Comparison of ENCODE assay signal across 14 cellular contexts in genomic region chr2:106492913-106493312, GRCh38. TPM values are rescaled to one million over a fixed set of nuclear protein-coding genes. Genes with fewer than 3 reads are reported as not detected.
DNase-seq lines count a peak whose midpoint lies in the region; ATAC-seq, FAIRE-seq and TF ChIP-seq lines count a peak whose summit lies in the region.
"Not testable (repeated sequence)": the region's sequence is repeated elsewhere in the genome, so short reads cannot be mapped to it uniquely, and the experiment has no call there.
"Had no signal": no experiment of that assay in that cellular context is flagged by ENCODE, and none has a peak within 500 bp of the region (broad histone marks: within the 10 kb centered on the region; RNA-seq: fewer than 3 reads in every experiment).

No MANE protein-coding gene starts in this region.

- H3K56ac ChIP-seq in H1 (replicated peaks; ENCODE audit: insufficient read length, low read depth, low read length): not testable (repeated sequence)

- 71% methylated on average over 5 of the region's 6 CpGs; no CpG with 5 or more reads in 1 of the 2 experiments for WGBS in H1 (ENCODE audit: extremely low coverage in 1 of 2, insufficient coverage in 1 of 2, insufficient read length in 1 of 2, insufficient replicate concordance in 2 of 2, low coverage in 1 of 2, low lambda C conversion rate in 2 of 2, missing lambda C conversion rate in 1 of 2), 2 experiments
- 52 to 60% methylated on average over 6 of the region's 6 CpGs for WGBS in testis, 2 donors

- H3K79me1 ChIP-seq in H1 (ENCODE audit: low read depth, low read length): not testable (repeated sequence)

- not testable (repeated sequence) for H2BK20ac ChIP-seq in H1 (ENCODE audit: low read length)

- not testable (repeated sequence) for H3K27ac ChIP-seq in H1 (ENCODE audit: low read depth, low read length); left lung; osteoblast (ENCODE audit: low read depth, low read length); testis

- H3K4ac ChIP-seq in H1 (replicated peaks; ENCODE audit: insufficient read length, low read depth, low read length): not testable (repeated sequence)

- H2BK5ac ChIP-seq in H1 (ENCODE audit: low read depth, low read length): not testable (repeated sequence)

- H4K91ac ChIP-seq in H1 (replicated peaks; ENCODE audit: insufficient read length, low read length): not testable (repeated sequence)

- H4K5ac ChIP-seq in H1 (ENCODE audit: insufficient read length, low read depth, low read length): not testable (repeated sequence)

- not testable (repeated sequence) for H3K9me3 ChIP-seq in H1 (ENCODE audit: insufficient read depth in 2 of 2, low read depth in 1 of 2, low read length in 1 of 2); left lung; osteoblast (ENCODE audit: low read depth, low read length); testis

- H4K8ac ChIP-seq in H1 (ENCODE audit: extremely low read depth, insufficient read depth, low read length): not testable (repeated sequence)

- H2BK12ac ChIP-seq in H1 (ENCODE audit: low read depth, low read length): not testable (repeated sequence)

- not testable (repeated sequence) for H3K79me2 ChIP-seq in H1 (ENCODE audit: control insufficient read depth in 1 of 2, insufficient read depth in 2 of 2, low read length in 2 of 2); osteoblast (ENCODE audit: insufficient read depth, low read length)

- not testable (repeated sequence) for TF ChIP-seq POLR2A in H1 (IDR thresholded peaks at IDR 0.05; ENCODE audit: control extremely low read depth in 1 of 2, low read depth in 2 of 2, low read length in 2 of 2); testis (IDR thresholded peaks at IDR 0.05)

- not testable (repeated sequence) for H2AFZ ChIP-seq in H1 (ENCODE audit: low read length); osteoblast (ENCODE audit: low read length)

- not testable (repeated sequence) for FAIRE-seq in H1 (lab: Jason Lieb, UNC)

- not testable (repeated sequence) for H3K23ac ChIP-seq in H1 (ENCODE audit: insufficient read length)

- CTCF ChIA-PET in H1 (lab: Charles Lee; ENCODE audit: partially characterized antibody): not testable (repeated sequence)

- H3K36me3 ChIP-seq in H1 (ENCODE audit: control insufficient read depth in 2 of 4, insufficient read depth in 4 of 4, low read length in 3 of 4); left lung; osteoblast (ENCODE audit: insufficient read depth, low read length); testis (ENCODE audit: low read depth, missing control alignments): not testable (repeated sequence)

- H3K18ac ChIP-seq in H1 (ENCODE audit: extremely low read depth, low read length): not testable (repeated sequence)

- TF ChIP-seq RAD21 in H1 (IDR thresholded peaks at IDR 0.05 in 1 of 2, conservative IDR thresholded peaks at IDR 0.05 in 1 of 2; ENCODE audit: low read depth in 2 of 2, low read length in 2 of 2): not testable (repeated sequence)

- not testable (repeated sequence) for H2BK15ac ChIP-seq in H1 (ENCODE audit: low read length)

- intact Hi-C loops in left ventricle myocardium superior (cut with micrococcal nuclease); left lung (cut with DNase I); testis (cut with DNase I; ENCODE audit: low total_unique reads): not testable (repeated sequence)

- POLR2A ChIA-PET in H1 (lab: Charles Lee; ENCODE audit: partially characterized antibody): not testable (repeated sequence)

- not testable (repeated sequence) for H3K4me3 ChIP-seq in H1 (ENCODE audit: extremely low read depth in 1 of 4, insufficient read depth in 2 of 4, low read depth in 3 of 4, low read length in 4 of 4); left lung; osteoblast (ENCODE audit: insufficient read depth, low read length); testis

- H3K4me2 ChIP-seq in H1 (ENCODE audit: insufficient read depth in 1 of 2, low read depth in 2 of 2, low read length in 2 of 2); osteoblast (ENCODE audit: insufficient read depth, low read length): not testable (repeated sequence)

- H3K4me1 ChIP-seq in H1 (replicated peaks in 1 of 4; ENCODE audit: control insufficient read depth in 3 of 4, insufficient read depth in 4 of 4, low read length in 3 of 4); left lung; osteoblast (ENCODE audit: insufficient read depth, low read length); testis: not testable (repeated sequence)

- H3K14ac ChIP-seq in H1 (ENCODE audit: insufficient read length): not testable (repeated sequence)

- not testable (repeated sequence) for H2AK5ac ChIP-seq in H1 (ENCODE audit: low read depth, low read length)

- H3K27me3 ChIP-seq in H1 (replicated peaks in 1 of 4; ENCODE audit: control insufficient read depth in 3 of 4, extremely low read depth in 1 of 4, insufficient read depth in 3 of 4, low read length in 3 of 4); left lung; osteoblast (ENCODE audit: insufficient read depth, low read length); testis: not testable (repeated sequence)

- not testable (repeated sequence) for H3K23me2 ChIP-seq in H1 (ENCODE audit: low read depth, low read length)

- not testable (repeated sequence) for TF ChIP-seq CTCF in H1 (IDR thresholded peaks at IDR 0.05; ENCODE audit: control extremely low read depth in 1 of 3, insufficient read depth in 1 of 3, low read depth in 1 of 3, low read length in 3 of 3); left lung (IDR thresholded peaks at IDR 0.05); osteoblast (IDR thresholded peaks at IDR 0.05; ENCODE audit: extremely low read depth, low read depth, low read length); testis (IDR thresholded peaks at IDR 0.05)

- not testable (repeated sequence) for H2BK120ac ChIP-seq in H1 (replicated peaks; ENCODE audit: low read depth, low read length)

- DNase-seq in EH (ENCODE audit: low read depth): peak; percentile 1
- peak; percentile 64 for DNase-seq in SW480 (ENCODE audit: low spot score)
- not testable (repeated sequence) for DNase-seq in H1 (ENCODE audit: low read depth in 1 of 2, low spot score in 2 of 2); left ventricle myocardium superior; left lung
- DNase-seq in osteoblast (ENCODE audit: insufficient read length, low spot score, missing footprints): peak; percentile 23
- DNase-seq in testis: peak; percentile 20

- not testable (repeated sequence) for H3K9ac ChIP-seq in H1 (replicated peaks in 1 of 4; ENCODE audit: extremely low read depth in 1 of 4, low read depth in 3 of 4, low read length in 3 of 4)

- ATAC-seq in left ventricle myocardium superior (peak; percentile 38), left lung (peak; percentile 77)

- TF ChIP-seq EP300 in H1 (IDR thresholded peaks at IDR 0.05; ENCODE audit: borderline replicate concordance in 1 of 2, low read depth in 2 of 2, low read length in 2 of 2): not testable (repeated sequence)

- H4K20me1 ChIP-seq in H1 (replicated peaks in 1 of 2; ENCODE audit: control insufficient read depth in 1 of 2, insufficient read depth in 2 of 2, low read length in 2 of 2); osteoblast (ENCODE audit: insufficient read depth, low read length): not testable (repeated sequence)

TF ChIP-seq in H1, 55 proteins besides CTCF, POLR2A, EP300 and RAD21:
- peak; percentile 47; the same call in 1 of the 2 replicates for TF ChIP-seq E2F6 (IDR thresholded peaks at IDR 0.05)

RNA-seq across cellular contexts. Expression of gene CD8B2, which starts 5.7 kb away (rescaled TPM):
- total RNA-seq in H1 (2021; fragmentation: NEBNext Ultra II Directional; extraction: Animal tissue kit (Norgen Biotek cat#: 25700)): not detected in 2 replicates
- polyA plus RNA-seq in H1 (2011; rRNA removed): 0.02 and 0.03 TPM in 2 replicates
- polyA plus RNA-seq in H1 (2011; cell fraction: cytosol; rRNA removed): 0.01 TPM
- polyA plus RNA-seq in H1 (2011; cell fraction: nucleus; rRNA removed): not detected
- polyA plus RNA-seq in H1 (2012, experiment 1 of 2): 0.05 TPM in 1 of 4 replicates, not detected in the others
- polyA plus RNA-seq in H1 (2012, experiment 2 of 2): not detected
- polyA plus RNA-seq in H1 (2013, experiment 1 of 2): under 0.01 TPM
- polyA plus RNA-seq in H1 (2013, experiment 2 of 2): not detected
- 0.02 and 0.13 TPM in 2 replicates for polyA minus RNA-seq in H1 (2011; rRNA and poly(A)+ RNA removed)
- polyA minus RNA-seq in H1 (2011; cell fraction: cytosol; rRNA and poly(A)+ RNA removed): not detected
- not detected for polyA minus RNA-seq in H1 (2011; cell fraction: nucleus; rRNA and poly(A)+ RNA removed)
- total RNA-seq in left ventricle myocardium superior: not detected
- under 1 TPM in 1 of 2 donors, not detected in 1; 0.10 TPM for total RNA-seq in left lung
- total RNA-seq in osteoblast: not detected in 2 replicates
- under 1 TPM in 1 of 2 donors, not detected in 1; 0.25 TPM for total RNA-seq in testis
- polyA plus RNA-seq in testis (ENCODE audit: insufficient read depth, low read depth, low replicate concordance): 0.16 TPM
- total RNA-seq: H9, HT-29, NCI-H460, PC-9, Right ventricle myocardium inferior, RPMI7951 had no signal

RNA-seq across cellular contexts. Expression of gene RGPD3, which starts 24.7 kb away (rescaled TPM):
- 0.17 TPM in 1 of 2 replicates, not detected in the other for total RNA-seq in H1 (2021; fragmentation: NEBNext Ultra II Directional; extraction: Animal tissue kit (Norgen Biotek cat#: 25700))
- polyA plus RNA-seq in H1 (2011; rRNA removed) (0.05 and 0.08 TPM in 2 replicates), testis (ENCODE audit: insufficient read depth, low read depth, low replicate concordance) (5.3 TPM)
- polyA plus RNA-seq in H1 (2011; cell fraction: cytosol; rRNA removed): 0.12 TPM
- 0.10 TPM for polyA plus RNA-seq in H1 (2011; cell fraction: nucleus; rRNA removed)
- polyA plus RNA-seq in H1 (2012, experiment 1 of 2): 0.10 to 0.23 TPM (median 0.11 TPM) in 4 replicates
- not detected for polyA plus RNA-seq in H1 (2012, experiment 2 of 2)
- polyA plus RNA-seq in H1 (2013, experiment 1 of 2): 0.12 TPM
- polyA plus RNA-seq in H1 (2013, experiment 2 of 2): 0.11 TPM
- 0.10 and 0.32 TPM in 2 replicates for polyA minus RNA-seq in H1 (2011; rRNA and poly(A)+ RNA removed)
- not detected for polyA minus RNA-seq in H1 (2011; cell fraction: cytosol; rRNA and poly(A)+ RNA removed)
- polyA minus RNA-seq in H1 (2011; cell fraction: nucleus; rRNA and poly(A)+ RNA removed): 0.20 TPM
- total RNA-seq in left ventricle myocardium superior (not detected), left lung (under 1 TPM in 1 of 2 donors, not detected in 1; 0.17 TPM), osteoblast (0.36 and 0.59 TPM in 2 replicates), testis (10 to 100 TPM in 1 of 2 donors, 1 to 10 TPM in 1; 5.7 to 13.9 TPM)
- total RNA-seq: HT-29 had no signal
- polyA plus RNA-seq: CD14-positive monocyte had no signal
